Comparison of ENCODE assay signal across 14 cellular contexts in the genomic region with DNA sequence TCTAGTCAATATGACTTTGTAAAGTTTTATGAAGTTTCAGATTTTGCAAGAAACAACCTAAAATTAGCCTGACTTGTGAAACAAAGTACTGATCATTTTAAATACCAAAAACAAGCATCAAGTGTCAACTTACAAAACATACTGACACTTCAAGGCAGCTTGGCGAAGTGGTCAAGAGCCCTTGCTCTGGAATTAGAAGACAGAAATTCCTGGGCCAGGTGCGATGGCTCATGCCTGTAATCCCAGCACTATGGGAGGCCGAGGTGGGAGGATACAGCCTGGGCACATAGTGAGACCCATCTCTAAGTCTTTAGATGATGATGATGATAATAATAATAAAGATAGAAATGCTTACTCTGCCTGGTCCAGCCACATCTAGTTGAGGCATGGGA. TPM values are rescaled to one million over a fixed set of nuclear protein-coding genes. Genes with fewer than 3 reads are reported as not detected.
DNase-seq lines count a peak whose midpoint lies in the region; ATAC-seq and TF ChIP-seq lines count a peak whose summit lies in the region.
"Had no signal": no experiment of that assay in that cellular context is flagged by ENCODE, and none has a peak within 500 bp of the region (broad histone marks: within the 10 kb centered on the region; RNA-seq: fewer than 3 reads in every experiment).

No MANE protein-coding gene starts in this region.

- TF ChIP-seq CTCF in PC-3 (conservative IDR thresholded peaks at IDR 0.05; ENCODE audit: low read depth, low read length) (no peak), choroid plexus epithelial cell (conservative IDR thresholded peaks at IDR 0.05; ENCODE audit: low read depth, low read length) (no peak), lung (IDR thresholded peaks at IDR 0.05; ENCODE audit: control extremely low read depth, extremely low read depth) (no peak)

- H2AFZ ChIP-seq in ACC112 (ENCODE audit: low read length, unreplicated experiment) (no peak overlapping the region), PC-3 (ENCODE audit: low read length) (peak overlapping the region; percentile 39; the same call in 1 of the 2 replicates)

- H3K4me1 Mint-ChIP-seq in activated naive CD4-positive, alpha-beta T cell treated with anti-CD3 and anti-CD28 coated beads, Interleukin-2, amount 10 ng/mL, durations not matched to agents 7 days and 5 days: peaks cover 8% of the 10 kb centered on the region
- H3K4me1 Mint-ChIP-seq: immature natural killer cell had no signal

- H3K36me3 ChIP-seq in ACC112 (ENCODE audit: insufficient read depth, low read length) (no peaks in the 10 kb centered on the region), PC-3 (ENCODE audit: low read depth, low read length) (no peaks in the 10 kb centered on the region), lung (ENCODE audit: control insufficient read depth in 2 of 2, insufficient read depth in 2 of 2, low read length in 2 of 2) (peaks cover 0 to 2% of the 10 kb centered on the region in 2 donors), HAP-1 (replicated peaks) (no peaks in the 10 kb centered on the region)
- H3K36me3 ChIP-seq: gastrocnemius medialis had no signal

- no peak overlapping the region for H3K4me3 Mint-ChIP-seq in activated naive CD4-positive, alpha-beta T cell treated with anti-CD3 and anti-CD28 coated beads, Interleukin-2, amount 10 ng/mL, durations not matched to agents 7 days and 5 days
- H3K4me3 Mint-ChIP-seq: immature natural killer cell had no signal

- H3K9me2 ChIP-seq in PC-3 (replicated peaks; ENCODE audit: low read length): no peaks in the 10 kb centered on the region

- H3K4me2 ChIP-seq in PC-3 (ENCODE audit: low read length): peak overlapping the region; percentile 75
- H3K4me2 ChIP-seq: KMS-11 had no signal

- CTCF ChIA-PET in PC-3 (lab: Charles Lee): no interaction called here
- CTCF ChIA-PET in activated naive CD4-positive, alpha-beta T cell treated with anti-CD3 and anti-CD28 coated beads, Interleukin-2, amount 10 ng/mL, durations not matched to agents 7 days and 5 days (lab: Charles Lee): interaction anchor here (3.2 kb wide), 1 partner anchor 216 kb away, joined by 15 read pairs; no protein-coding TSS in a partner anchor

- no peaks in the 10 kb centered on the region for H3K27me3 Mint-ChIP-seq in activated naive CD4-positive, alpha-beta T cell treated with anti-CD3 and anti-CD28 coated beads, Interleukin-2, amount 10 ng/mL, durations not matched to agents 7 days and 5 days
- H3K27me3 Mint-ChIP-seq: progenitor cell of endocrine pancreas had no signal

- peak overlapping the region; percentile 20; the same call in 1 of the 2 replicates for H3K9ac ChIP-seq in PC-3 (ENCODE audit: low read length)
- H3K9ac ChIP-seq: KMS-11 had no signal

- H3K9me3 ChIP-seq in PC-3 (ENCODE audit: low read length): no peaks in the 10 kb centered on the region
- no peaks in the 10 kb centered on the region for H3K9me3 ChIP-seq in lung (ENCODE audit: control insufficient read depth in 2 of 2, insufficient read depth in 1 of 2, low read length in 1 of 2)
- H3K9me3 ChIP-seq in HAP-1: no peaks in the 10 kb centered on the region
- H3K9me3 ChIP-seq: Caco-2, gastrocnemius medialis had no signal

- no peak overlapping the region for H3K27ac Mint-ChIP-seq in activated naive CD4-positive, alpha-beta T cell treated with anti-CD3 and anti-CD28 coated beads, Interleukin-2, amount 10 ng/mL, durations not matched to agents 7 days and 5 days
- H3K27ac Mint-ChIP-seq: immature natural killer cell had no signal

- in situ Hi-C loops in HAP-1 (cut with MboI; ENCODE audit: low sequenced_read_pairs): loop anchor here (5.0 kb wide), 1 partner anchor 414 kb away; no protein-coding TSS in a partner anchor

- peaks cover 8% of the 10 kb centered on the region for H3F3A ChIP-seq in PC-3 (ENCODE audit: low read length, unreplicated experiment)

- H3K9me3 Mint-ChIP-seq in activated naive CD4-positive, alpha-beta T cell treated with anti-CD3 and anti-CD28 coated beads, Interleukin-2, amount 10 ng/mL, durations not matched to agents 7 days and 5 days: no peaks in the 10 kb centered on the region
- H3K9me3 Mint-ChIP-seq: immature natural killer cell had no signal

- H3K79me2 ChIP-seq in ACC112 (ENCODE audit: control insufficient read depth, insufficient read depth, low read length, unreplicated experiment): no peaks in the 10 kb centered on the region
- peaks cover 15% of the 10 kb centered on the region; the same call in 1 of the 2 replicates for H3K79me2 ChIP-seq in PC-3 (ENCODE audit: low read length)

- peak; percentile 4 for ATAC-seq in PC-3
- peak; percentile 37 for ATAC-seq in lung (ENCODE audit: insufficient read depth, low FRiP score)
- no peak for ATAC-seq in GM18868 (IDR thresholded peaks at IDR 0.05; ENCODE audit: unreplicated experiment)
- ATAC-seq: gastrocnemius medialis had no signal

- BruUV-seq in PC-3 (replicated peaks; lab: Mats Ljungman, UMichigan): TSS peak; percentile 21

- H3K36me3 Mint-ChIP-seq in activated naive CD4-positive, alpha-beta T cell treated with anti-CD3 and anti-CD28 coated beads, Interleukin-2, amount 10 ng/mL, durations not matched to agents 7 days and 5 days: no peaks in the 10 kb centered on the region
- H3K36me3 Mint-ChIP-seq: immature natural killer cell had no signal

- H3K4me3 ChIP-seq in ACC112 (ENCODE audit: low read depth, low read length) (peak overlapping the region; percentile 28; the same call in 1 of the 2 replicates), PC-3 (ENCODE audit: low read length) (peak overlapping the region; percentile 20; the same call in 1 of the 2 replicates), choroid plexus epithelial cell (ENCODE audit: low read depth, low read length) (no peak overlapping the region), lung (no peak overlapping the region), HAP-1 (no peak overlapping the region)
- H3K4me3 ChIP-seq: gastrocnemius medialis had no signal

- no peaks in the 10 kb centered on the region for H4K20me1 ChIP-seq in PC-3 (ENCODE audit: low read length)

- H3K4me1 ChIP-seq in ACC112 (ENCODE audit: control insufficient read depth, insufficient read depth, low read length, unreplicated experiment): peaks cover 23% of the 10 kb centered on the region
- H3K4me1 ChIP-seq in PC-3 (ENCODE audit: insufficient read depth, low read length): peaks cover 49% of the 10 kb centered on the region
- H3K4me1 ChIP-seq in lung (ENCODE audit: control insufficient read depth in 2 of 2, insufficient read depth in 2 of 2, low read length in 2 of 2): peaks cover 0 to 2% of the 10 kb centered on the region in 2 donors
- peaks cover 2% of the 10 kb centered on the region; the same call in 1 of the 2 replicates for H3K4me1 ChIP-seq in HAP-1

- POLR2A ChIA-PET in PC-3 (lab: Charles Lee; ENCODE audit: unreplicated experiment): interaction anchor here (0.6 kb wide), 1 partner anchor 63 kb away, joined by 3 read pairs; no protein-coding TSS in a partner anchor

- intact Hi-C loops in PC-3 (cut with micrococcal nuclease): loop anchor here (5.0 kb wide), 1 partner anchor 46 kb away; the partner anchor contains the start of gene NR2C1

- peak overlapping the region; percentile 72 for H3K27ac ChIP-seq in ACC112 (ENCODE audit: low read depth, low read length)
- H3K27ac ChIP-seq in PC-3 (ENCODE audit: low read length): peak overlapping the region; percentile 78
- peak overlapping the region in 1 of 2 donors; percentile 13 for H3K27ac ChIP-seq in lung (ENCODE audit: low read depth in 1 of 2, low read length in 1 of 2)
- H3K27ac ChIP-seq: gastrocnemius medialis, HL-60, KMS-11 had no signal

- DNase-seq in PC-3 (peak; percentile 42), choroid plexus epithelial cell (ENCODE audit: low read depth) (peak; percentile 45), lung (ENCODE audit: low spot score) (peak; percentile 41), HAP-1 (ENCODE audit: low spot score in 2 of 2) (no peak)
- DNase-seq in activated naive CD4-positive, alpha-beta T cell treated with anti-CD3 and anti-CD28 coated beads, Interleukin-2, amount 10 ng/mL, durations not matched to agents 7 days and 5 days: no peak
- DNase-seq in activated CD4-positive, CD25-positive, alpha-beta regulatory T cell treated with anti-CD3 and anti-CD28 coated beads, Interleukin-2, amount 50 U/mL, for 72 hours: no peak
- DNase-seq: Caco-2, gastrocnemius medialis, immature natural killer cell had no signal

- H3K27me3 ChIP-seq in ACC112 (ENCODE audit: insufficient read depth, low read length) (no peaks in the 10 kb centered on the region), PC-3 (ENCODE audit: low read length) (no peaks in the 10 kb centered on the region), lung (ENCODE audit: control insufficient read depth, insufficient read depth) (no peaks in the 10 kb centered on the region), HAP-1 (ENCODE audit: low read depth) (no peaks in the 10 kb centered on the region)
- H3K27me3 ChIP-seq: gastrocnemius medialis had no signal

- WGBS in lung, 2 donors: 67 to 83% methylated on average over 3 of the region's 3 CpGs

RNA-seq across cellular contexts. Expression of gene NR2C1, which starts 45.4 kb away (rescaled TPM):
- total RNA-seq in PC-3 (2014; rRNA removed) (31.6 and 43.7 TPM in 2 replicates), lung (10 to 100 TPM; 26.5 to 76.0 TPM)
- 10 to 100 TPM in 1 of 2 donors, 1 to 10 TPM in 1; 8.6 to 85.2 TPM for polyA plus RNA-seq in lung

Comparison
In these comparisons a context has a peak if more than half of its experiments do, and no peak if none do; other contexts are left out.
1. H3K4me3 ChIP-seq: peak in ACC112 (single experiment) and PC-3 (single experiment); none in choroid plexus epithelial cell (single experiment), lung (single experiment) and HAP-1 (single experiment).
2. DNase-seq: peak in PC-3 (single experiment), choroid plexus epithelial cell (single experiment) and lung (single experiment); none in HAP-1 (0 of 2), activated naive CD4-positive, alpha-beta T cell treated with anti-CD3 and anti-CD28 coated beads, Interleukin-2, amount 10 ng/mL, durations not matched to agents 7 days and 5 days (single experiment) and activated CD4-positive, CD25-positive, alpha-beta regulatory T cell treated with anti-CD3 and anti-CD28 coated beads, Interleukin-2, amount 50 U/mL, for 72 hours (single experiment).